In genomic region chr3:126013742-126014141, GRCh38 we compare ENCODE assay signal across 1 cellular context.
TF ChIP-seq lines count a peak whose summit lies in the region.

No MANE protein-coding gene starts in this region.

TF ChIP-seq in GM23338, 12 proteins besides CTCF, POLR2A, EP300 and RAD21 (continued from another document):
- no peak for TF ChIP-seq ZNF462 (CRISPR knock-in tag; IDR thresholded peaks at IDR 0.05)
- TF ChIP-seq ZNF114 (CRISPR knock-in tag; IDR thresholded peaks at IDR 0.05): no peak
- TF ChIP-seq POLR2AphosphoS5 (IDR thresholded peaks at IDR 0.05; ENCODE audit: low read depth): no peak
- TF ChIP-seq NANOG (IDR thresholded peaks at IDR 0.05; ENCODE audit: borderline replicate concordance): no peak
